Comparison of ENCODE assay signal across 27 cellular contexts in the genomic region with DNA sequence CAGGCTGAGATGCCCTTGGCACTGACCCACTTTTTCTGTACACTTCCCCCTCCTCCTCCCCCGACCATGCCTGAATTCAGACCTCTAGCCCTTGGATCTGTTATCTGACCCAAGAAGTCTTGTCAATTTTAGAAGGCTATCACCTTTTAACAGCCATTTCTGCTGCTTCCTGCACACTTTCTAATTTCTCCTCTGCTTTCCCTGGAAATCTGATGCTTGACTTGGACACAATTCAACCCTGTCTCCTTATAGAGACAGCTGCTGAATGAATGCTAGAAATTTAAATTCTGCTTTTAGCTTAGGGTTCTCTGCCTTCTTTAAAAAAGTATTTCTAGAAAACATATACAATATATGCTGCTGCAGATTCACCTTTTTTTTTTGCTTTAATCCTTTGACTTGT.
A peak's percentile ranks its signal among the peaks of the same experiment; 100 is the strongest.
DNase-seq lines count a peak whose midpoint lies in the region; ATAC-seq and TF ChIP-seq lines count a peak whose summit lies in the region.
"Had no signal": no experiment of that assay in that cellular context is flagged by ENCODE, and none has a peak within 500 bp of the region (broad histone marks: within the 10 kb centered on the region; RNA-seq: fewer than 3 reads in every experiment).

No MANE protein-coding gene starts in this region.

- H3K36me3 Mint-ChIP-seq in brain: no peaks in the 10 kb centered on the region
- H3K36me3 Mint-ChIP-seq in type B pancreatic cell: peaks cover 2% of the 10 kb centered on the region
- no peaks in the 10 kb centered on the region for H3K36me3 Mint-ChIP-seq in stimulated activated naive B cell treated with anti-CD40 and anti-IgM and Interleukin-4, amounts not matched to agents 10 μg/mL and 1 μg/mL and 100 μg/mL, for 72 hours
- H3K36me3 Mint-ChIP-seq: CD8-positive, alpha-beta T cell had no signal

- DNase-seq in NCI-H446 treated with DMSO at 0.1 percent for 48 hours (lab: John Stamatoyannopoulos, UW) (peak; percentile 2), NCI-H446 (lab: John Stamatoyannopoulos, UW) (no peak), fibroblast of peridontal ligament (ENCODE audit: extremely low read depth) (peak; percentile 20), type B pancreatic cell (ENCODE audit: extremely low spot score, unreplicated experiment) (no peak)
- no peak for DNase-seq in activated CD4-positive, CD25-positive, alpha-beta regulatory T cell (lab: John Stamatoyannopoulos, UW)
- DNase-seq in activated CD4-positive, alpha-beta T cell treated with anti-CD3 and anti-CD28 coated beads for 48 hours: no peak
- DNase-seq in stimulated activated naive B cell treated with anti-CD40 and anti-IgM and Interleukin-4, amounts not matched to agents 10 μg/mL and 1 μg/mL and 100 μg/mL, for 72 hours: no peak
- DNase-seq: Caco-2; CD8-positive, alpha-beta T cell; DMS 273 treated with DMSO at 0.1 percent for 48 hours; DMS79; EL; GDM1; KBM-7; MV-4-11; NCI-H1105; NCI-H1436 treated with DMSO at 0.1 percent for 48 hours; NCI-H187 treated with DMSO at 0.1 percent for 48 hours; NCI-H2171 treated with DMSO at 0.1 percent for 48 hours; NCI-H345; NCI-H524 treated with DMSO at 0.1 percent for 48 hours; NCI-H82; SHP77 had no signal

- ATAC-seq in stimulated activated naive B cell treated with anti-CD40 and anti-IgM and Interleukin-4, amounts not matched to agents 10 μg/mL and 1 μg/mL and 100 μg/mL, for 72 hours (replicated peaks): no peak
- ATAC-seq: CD8-positive, alpha-beta T cell; GM12878; HCT116 had no signal

- H3K27ac Mint-ChIP-seq in brain: peak overlapping the region in 3 of 5 experiments; percentile 15 to 54 (median 28)
- peak overlapping the region; percentile 27 for H3K27ac Mint-ChIP-seq in type B pancreatic cell
- H3K27ac Mint-ChIP-seq in stimulated activated naive B cell treated with anti-CD40 and anti-IgM and Interleukin-4, amounts not matched to agents 10 μg/mL and 1 μg/mL and 100 μg/mL, for 72 hours: no peak overlapping the region
- H3K27ac Mint-ChIP-seq: B cell; CD8-positive, alpha-beta T cell had no signal

- TF ChIP-seq CTCF in brain (conservative IDR thresholded peaks at IDR 0.05) (no peak), type B pancreatic cell (conservative IDR thresholded peaks at IDR 0.05) (no peak)

- H3K27me3 Mint-ChIP-seq in brain (peaks cover 2% of the 10 kb centered on the region), type B pancreatic cell (peaks cover 2% of the 10 kb centered on the region)
- peaks cover 4 to 30% of the 10 kb centered on the region in 2 donors for H3K27me3 Mint-ChIP-seq in stimulated activated naive B cell treated with anti-CD40 and anti-IgM and Interleukin-4, amounts not matched to agents 10 μg/mL and 1 μg/mL and 100 μg/mL, for 72 hours

- H3K4me3 Mint-ChIP-seq in brain: no peak overlapping the region
- no peak overlapping the region for H3K4me3 Mint-ChIP-seq in type B pancreatic cell
- H3K4me3 Mint-ChIP-seq in stimulated activated naive B cell treated with anti-CD40 and anti-IgM and Interleukin-4, amounts not matched to agents 10 μg/mL and 1 μg/mL and 100 μg/mL, for 72 hours: no peak overlapping the region
- H3K4me3 Mint-ChIP-seq: B cell; CD8-positive, alpha-beta T cell had no signal

- H3K4me1 Mint-ChIP-seq in brain (peaks cover 45% of the 10 kb centered on the region), type B pancreatic cell (ENCODE audit: unreplicated experiment) (peaks cover 30% of the 10 kb centered on the region)
- H3K4me1 Mint-ChIP-seq in stimulated activated naive B cell treated with anti-CD40 and anti-IgM and Interleukin-4, amounts not matched to agents 10 μg/mL and 1 μg/mL and 100 μg/mL, for 72 hours: no peaks in the 10 kb centered on the region
- H3K4me1 Mint-ChIP-seq: B cell had no signal

- H3K9me3 Mint-ChIP-seq in brain (no peaks in the 10 kb centered on the region), type B pancreatic cell (peaks cover 7% of the 10 kb centered on the region)
- H3K9me3 Mint-ChIP-seq in stimulated activated naive B cell treated with anti-CD40 and anti-IgM and Interleukin-4, amounts not matched to agents 10 μg/mL and 1 μg/mL and 100 μg/mL, for 72 hours: peaks cover 0 to 2% of the 10 kb centered on the region in 2 donors
- H3K9me3 Mint-ChIP-seq: CD8-positive, alpha-beta T cell had no signal

Comparison
In these comparisons a context has a peak if more than half of its experiments do, and no peak if none do; other contexts are left out.
1. DNase-seq: peak in NCI-H446 treated with DMSO at 0.1 percent for 48 hours (single experiment) and fibroblast of peridontal ligament (single experiment); none in NCI-H446 (0 of 2), type B pancreatic cell (single experiment), activated CD4-positive, CD25-positive, alpha-beta regulatory T cell (0 of 4), activated CD4-positive, alpha-beta T cell treated with anti-CD3 and anti-CD28 coated beads for 48 hours (single experiment) and stimulated activated naive B cell treated with anti-CD40 and anti-IgM and Interleukin-4, amounts not matched to agents 10 μg/mL and 1 μg/mL and 100 μg/mL, for 72 hours (single experiment).